In the genomic region with DNA sequence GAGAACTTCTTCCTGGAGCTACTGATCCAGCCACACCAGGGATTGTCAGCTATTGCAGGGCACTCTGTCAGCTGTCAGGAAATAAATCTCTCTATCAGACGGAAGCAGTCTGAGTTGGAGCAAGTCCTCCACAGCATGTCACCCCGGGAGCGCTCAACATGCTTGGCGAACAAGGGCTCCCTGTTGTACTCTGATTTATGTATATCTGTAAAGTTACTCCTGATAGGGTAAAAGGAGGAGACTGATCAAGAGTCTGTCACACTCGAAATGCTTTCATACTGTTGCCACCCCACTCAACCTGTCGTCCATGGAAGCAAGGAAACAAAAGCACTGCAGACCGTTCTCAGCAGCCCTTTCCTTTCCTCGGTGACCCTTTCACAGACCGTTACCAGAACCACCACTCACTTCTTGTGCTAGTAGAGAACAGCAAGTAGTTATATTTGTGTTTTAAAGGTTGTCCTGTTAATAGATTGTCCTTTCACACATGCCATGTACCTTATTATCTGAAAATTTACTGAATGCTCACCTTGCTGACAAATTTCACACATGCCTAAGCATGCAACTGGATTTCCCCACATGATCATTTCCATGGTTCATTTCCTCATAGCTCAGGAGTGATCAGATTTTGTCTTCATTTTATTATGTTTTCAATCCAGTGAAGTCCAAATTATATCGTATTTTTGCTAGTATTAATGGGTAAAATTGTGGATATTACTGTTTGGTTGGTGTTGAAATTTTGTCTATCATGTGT, we compare ENCODE assay signal across 9 cellular contexts.
DNase-seq lines count a peak whose midpoint lies in the region; ATAC-seq, FAIRE-seq and TF ChIP-seq lines count a peak whose summit lies in the region.
"Had no signal": no experiment of that assay in that cellular context is flagged by ENCODE, and none has a peak within 500 bp of the region (broad histone marks: within the 10 kb centered on the region; RNA-seq: fewer than 3 reads in every experiment).

No MANE protein-coding gene starts in this region.

- FAIRE-seq in bronchial epithelial cell (lab: Jason Lieb, UNC), result no peak

- no peak overlapping the region for H3K27ac ChIP-seq in psoas muscle

- H3K4me3 ChIP-seq in bronchial epithelial cell (ENCODE audit: low read depth, low read length) (peak overlapping the region; percentile 40), psoas muscle (peak overlapping the region; percentile 50)

- TF ChIP-seq CTCF in bronchial epithelial cell (IDR thresholded peaks at IDR 0.05; ENCODE audit: insufficient read depth, low read length, severe bottlenecking), result no peak
- no peak for TF ChIP-seq CTCF in psoas muscle (IDR thresholded peaks at IDR 0.05)

- peak; percentile 67 for ATAC-seq in GM18909 (IDR thresholded peaks at IDR 0.05; ENCODE audit: poor library complexity, unreplicated experiment)
- ATAC-seq in HG03460 (IDR thresholded peaks at IDR 0.05; ENCODE audit: unreplicated experiment), result peak; percentile 51
- peak; percentile 79 to 94 (median 86) for ATAC-seq in psoas muscle
- no peak for ATAC-seq in HG03571 (IDR thresholded peaks at IDR 0.05; ENCODE audit: unreplicated experiment)
- ATAC-seq in HG03108 (IDR thresholded peaks at IDR 0.05; ENCODE audit: unreplicated experiment), result no peak
- ATAC-seq: effector memory CD8-positive, alpha-beta T cell had no signal

- H3K36me3 ChIP-seq in bronchial epithelial cell (ENCODE audit: control insufficient read depth, insufficient read depth, low read length), result no peaks in the 10 kb centered on the region
- H3K36me3 ChIP-seq in psoas muscle (ENCODE audit: insufficient read depth in 1 of 2, low read depth in 1 of 2), result no peaks in the 10 kb centered on the region

- peak; percentile 84 for DNase-seq in bronchial epithelial cell (ENCODE audit: low read depth)
- peak in 1 of 2 donors; percentile 37 for DNase-seq in psoas muscle
- no peak for DNase-seq in stimulated activated naive CD4-positive, alpha-beta T cell (lab: John Stamatoyannopoulos, UW)
- no peak for DNase-seq in erythroblast (lab: John Stamatoyannopoulos, UW)
- DNase-seq: effector memory CD8-positive, alpha-beta T cell had no signal

- intact Hi-C loops in psoas muscle (cut with DNase I), result no loop called here

- no peaks in the 10 kb centered on the region for H3K27me3 ChIP-seq in bronchial epithelial cell (ENCODE audit: control insufficient read depth, insufficient read depth, low read length)
- H3K27me3 ChIP-seq in psoas muscle (ENCODE audit: insufficient read depth in 3 of 3, low read length in 2 of 3), result no peaks in the 10 kb centered on the region

- TF ChIP-seq POLR2A in erythroblast (IDR thresholded peaks at IDR 0.05; ENCODE audit: low read length), result no peak

- H3K9me3 ChIP-seq in psoas muscle, result no peaks in the 10 kb centered on the region

- H3K4me1 ChIP-seq in psoas muscle, result no peaks in the 10 kb centered on the region

- 10 to 15% (median 11%) methylated on average over 10 of the region's 10 CpGs for WGBS in psoas muscle, 3 donors

Comparison
In these comparisons a context has a peak if more than half of its experiments do, and no peak if none do; other contexts are left out.
1. ATAC-seq: peak in GM18909 (single experiment), HG03460 (single experiment) and psoas muscle (4 of 4); none in HG03571 (single experiment) and HG03108 (single experiment).